ENCODE assay signal across 24 cellular contexts in the genomic region with DNA sequence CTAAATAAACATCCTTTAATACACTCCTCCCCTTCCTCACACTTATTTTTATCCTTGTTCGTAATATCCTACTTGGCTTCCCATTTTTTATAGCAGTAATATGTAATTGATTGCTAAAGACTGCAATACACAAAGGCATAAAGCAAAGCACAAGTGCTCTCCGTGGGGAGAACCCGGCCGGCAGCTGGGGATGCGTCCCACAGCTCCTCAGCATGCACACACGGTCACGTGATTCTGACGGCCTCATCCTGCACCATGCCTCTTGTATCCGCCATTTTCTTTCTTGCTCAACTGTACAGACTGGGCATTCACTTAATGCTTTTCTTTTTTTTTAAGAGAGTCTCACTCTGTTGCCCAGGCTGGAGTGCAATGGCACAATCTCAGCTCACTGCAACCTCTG. TPM values are rescaled to one million over a fixed set of nuclear protein-coding genes. Genes with fewer than 3 reads are reported as not detected.
DNase-seq lines count a peak whose midpoint lies in the region; ATAC-seq and TF ChIP-seq lines count a peak whose summit lies in the region.
"Had no signal": no experiment of that assay in that cellular context is flagged by ENCODE, and none has a peak within 500 bp of the region (broad histone marks: within the 10 kb centered on the region; RNA-seq: fewer than 3 reads in every experiment).

No MANE protein-coding gene starts in this region.

- H3K27ac ChIP-seq in naive thymus-derived CD4-positive, alpha-beta T cell (ENCODE audit: low read depth, low read length) = no peak overlapping the region
- H3K27ac ChIP-seq in psoas muscle (no peak overlapping the region), PC-9 (no peak overlapping the region)
- H3K27ac ChIP-seq: BLaER1, foreskin keratinocyte, left lung, upper lobe of right lung had no signal

- no peaks in the 10 kb centered on the region for H3K27me3 Mint-ChIP-seq in activated naive CD4-positive, alpha-beta T cell treated with anti-CD3 and anti-CD28 coated beads, Interleukin-2, amount 50 U/mL, for 24 hours
- no peaks in the 10 kb centered on the region for H3K27me3 Mint-ChIP-seq in activated T-helper 17 cell treated with anti-CD3 and anti-CD28 coated beads, Interleukin-2, amount 50 U/mL, for 72 hours
- H3K27me3 Mint-ChIP-seq in naive thymus-derived CD4-positive, alpha-beta T cell = no peaks in the 10 kb centered on the region
- H3K27me3 Mint-ChIP-seq in type B pancreatic cell = no peaks in the 10 kb centered on the region

- TF ChIP-seq POLR2A in GM18505 (IDR thresholded peaks at IDR 0.05; ENCODE audit: borderline replicate concordance, extremely low read depth, insufficient read depth, insufficient read length) = no peak

- H3K9me3 Mint-ChIP-seq in activated naive CD4-positive, alpha-beta T cell treated with anti-CD3 and anti-CD28 coated beads, Interleukin-2, amount 50 U/mL, for 24 hours = no peaks in the 10 kb centered on the region
- H3K9me3 Mint-ChIP-seq in activated T-helper 17 cell treated with anti-CD3 and anti-CD28 coated beads, Interleukin-2, amount 50 U/mL, for 72 hours = no peaks in the 10 kb centered on the region
- no peaks in the 10 kb centered on the region for H3K9me3 Mint-ChIP-seq in naive thymus-derived CD4-positive, alpha-beta T cell
- no peaks in the 10 kb centered on the region for H3K9me3 Mint-ChIP-seq in type B pancreatic cell
- H3K9me3 Mint-ChIP-seq: activated naive CD4-positive, alpha-beta T cell treated with anti-CD3 and anti-CD28 coated beads, Interleukin-2, amount 50 U/mL, for 72 hours; activated T-cell treated with anti-CD3 and anti-CD28 coated beads, Interleukin-2, amount 50 U/mL, for 4 hours had no signal

- CTCF ChIA-PET in naive thymus-derived CD4-positive, alpha-beta T cell (lab: Charles Lee) = no interaction called here
- CTCF ChIA-PET in PC-9 (lab: Charles Lee) = interaction anchor here (0.6 kb wide), 1 partner anchor 37 kb away, joined by 3 read pairs; no protein-coding TSS in a partner anchor

- POLR2A ChIA-PET in naive thymus-derived CD4-positive, alpha-beta T cell (lab: Charles Lee) = interaction anchor here (4.2 kb wide), 1 partner anchor 107 kb away, joined by 18 read pairs; a partner anchor contains a TSS
- POLR2A ChIA-PET in PC-9 (lab: Charles Lee; ENCODE audit: unreplicated experiment) = no interaction called here

- no peaks in the 10 kb centered on the region for H3K27me3 ChIP-seq in naive thymus-derived CD4-positive, alpha-beta T cell (ENCODE audit: control insufficient read depth in 2 of 2, insufficient read depth in 2 of 2, low read length in 2 of 2)
- H3K27me3 ChIP-seq in psoas muscle (ENCODE audit: insufficient read depth in 3 of 3, low read length in 2 of 3) = no peaks in the 10 kb centered on the region
- no peaks in the 10 kb centered on the region for H3K27me3 ChIP-seq in PC-9 (ENCODE audit: insufficient read depth, low read depth)
- H3K27me3 ChIP-seq: BLaER1, foreskin keratinocyte, left lung, right lobe of liver, upper lobe of right lung had no signal

- intact Hi-C loops in naive thymus-derived CD4-positive, alpha-beta T cell (cut with micrococcal nuclease) = loop anchor here (5.0 to 10.0 kb wide), 2 partner anchors 651 to 1877 kb away; a partner anchor contains a TSS
- intact Hi-C loops in psoas muscle (cut with DNase I) (loop anchor here in 1 of 2 donors (5.0 kb wide), 1 partner anchor 34 kb away; no protein-coding TSS in a partner anchor), PC-9 (cut with micrococcal nuclease; ENCODE audit: unreplicated experiment) (no loop called here)

- peaks cover 0 to 19% (median 2%) of the 10 kb centered on the region in 3 experiments for H3K36me3 ChIP-seq in naive thymus-derived CD4-positive, alpha-beta T cell (ENCODE audit: control insufficient read depth in 2 of 3, insufficient read depth in 3 of 3, low read length in 3 of 3)
- H3K36me3 ChIP-seq in psoas muscle (ENCODE audit: insufficient read depth in 1 of 2, low read depth in 1 of 2) (peaks cover 0 to 48% of the 10 kb centered on the region in 2 donors), PC-9 (ENCODE audit: low read depth) (no peaks in the 10 kb centered on the region)

- H4K20me1 ChIP-seq in PC-9 (ENCODE audit: insufficient read depth) = no peaks in the 10 kb centered on the region

- H3F3A ChIP-seq in PC-9 (ENCODE audit: insufficient read depth, low read depth) = peaks cover 18% of the 10 kb centered on the region; the same call in 1 of the 2 replicates

- 87 to 89% (median 88%) methylated on average over 9 of the region's 9 CpGs for WGBS in psoas muscle, 3 donors

- no peak overlapping the region for H3K27ac Mint-ChIP-seq in activated naive CD4-positive, alpha-beta T cell treated with anti-CD3 and anti-CD28 coated beads, Interleukin-2, amount 50 U/mL, for 24 hours
- no peak overlapping the region for H3K27ac Mint-ChIP-seq in activated T-helper 17 cell treated with anti-CD3 and anti-CD28 coated beads, Interleukin-2, amount 50 U/mL, for 72 hours
- H3K27ac Mint-ChIP-seq in naive thymus-derived CD4-positive, alpha-beta T cell = peak overlapping the region in 5 of 9 donors; percentile 19 to 69 (median 25)
- no peak overlapping the region for H3K27ac Mint-ChIP-seq in type B pancreatic cell
- H3K27ac Mint-ChIP-seq: activated naive CD4-positive, alpha-beta T cell treated with anti-CD3 and anti-CD28 coated beads, Interleukin-2, amount 50 U/mL, for 72 hours had no signal

- H3K4me2 ChIP-seq in PC-9 = no peak overlapping the region
- H3K4me2 ChIP-seq: BLaER1, SK-N-SH had no signal

- DNase-seq in activated naive CD4-positive, alpha-beta T cell treated with Interleukin-2 at 50 U/mL for 16 hours = no peak
- no peak for DNase-seq in naive thymus-derived CD4-positive, alpha-beta T cell
- DNase-seq in type B pancreatic cell (ENCODE audit: extremely low spot score, unreplicated experiment) = no peak
- no peak for DNase-seq in psoas muscle
- no peak for DNase-seq in PC-9
- DNase-seq: activated T-cell treated with anti-CD3 and anti-CD28 coated beads, Interleukin-2, amount 50 U/mL, for 4 hours; effector CD4-positive, alpha-beta T cell; foreskin keratinocyte; left lung; NCI-H1105 treated with DMSO at 0.1 percent for 48 hours; NCI-H2081 treated with DMSO at 0.1 percent for 48 hours; NCI-H524 treated with DMSO at 0.1 percent for 48 hours; occipital lobe; RPMI8226; stimulated activated CD8-positive, alpha-beta memory T cell treated with anti-CD3 and anti-CD28 coated beads, Interleukin-4, amount 100 ng/mL, for 48 hours; T1000; upper lobe of right lung had no signal

- H3K9me3 ChIP-seq in naive thymus-derived CD4-positive, alpha-beta T cell (ENCODE audit: control insufficient read depth in 2 of 3, low read length in 3 of 3) = no peaks in the 10 kb centered on the region
- H3K9me3 ChIP-seq in psoas muscle (no peaks in the 10 kb centered on the region), PC-9 (ENCODE audit: insufficient read depth, low read depth) (no peaks in the 10 kb centered on the region)
- H3K9me3 ChIP-seq: BLaER1, left lung, right lobe of liver, SK-N-SH, upper lobe of right lung had no signal

- no peak overlapping the region for H2AFZ ChIP-seq in PC-9

- TF ChIP-seq CTCF in type B pancreatic cell (conservative IDR thresholded peaks at IDR 0.05) (no peak), psoas muscle (IDR thresholded peaks at IDR 0.05) (no peak), PC-9 (conservative IDR thresholded peaks at IDR 0.05) (no peak)

- no TSS peak for BruUV-seq in PC-9 (replicated peaks; lab: Mats Ljungman, UMichigan)

- peaks cover 5 to 7% of the 10 kb centered on the region in 2 donors for H3K4me1 ChIP-seq in naive thymus-derived CD4-positive, alpha-beta T cell (ENCODE audit: control insufficient read depth in 2 of 2, insufficient read depth in 2 of 2, low read length in 2 of 2)
- peaks cover 8% of the 10 kb centered on the region for H3K4me1 ChIP-seq in psoas muscle
- H3K4me1 ChIP-seq in PC-9 (replicated peaks; ENCODE audit: insufficient read depth) = peaks cover 10% of the 10 kb centered on the region
- H3K4me1 ChIP-seq: foreskin keratinocyte had no signal

- no peaks in the 10 kb centered on the region for H3K79me2 ChIP-seq in PC-9 (ENCODE audit: low read depth)

- H3K4me3 ChIP-seq in naive thymus-derived CD4-positive, alpha-beta T cell (ENCODE audit: low read length) = no peak overlapping the region
- H3K4me3 ChIP-seq in psoas muscle = no peak overlapping the region
- no peak overlapping the region for H3K4me3 ChIP-seq in PC-9
- H3K4me3 ChIP-seq: BLaER1, left lung, right lobe of liver, upper lobe of right lung had no signal

- peak overlapping the region; percentile 44 for H3K4me3 Mint-ChIP-seq in activated naive CD4-positive, alpha-beta T cell treated with anti-CD3 and anti-CD28 coated beads, Interleukin-2, amount 50 U/mL, for 24 hours
- peak overlapping the region; percentile 23 for H3K4me3 Mint-ChIP-seq in activated T-helper 17 cell treated with anti-CD3 and anti-CD28 coated beads, Interleukin-2, amount 50 U/mL, for 72 hours
- H3K4me3 Mint-ChIP-seq in naive thymus-derived CD4-positive, alpha-beta T cell = peak overlapping the region in 8 of 10 donors; percentile 10 to 73 (median 42)
- peak overlapping the region; percentile 78 for H3K4me3 Mint-ChIP-seq in type B pancreatic cell

- H3K4me1 Mint-ChIP-seq in activated naive CD4-positive, alpha-beta T cell treated with anti-CD3 and anti-CD28 coated beads, Interleukin-2, amount 50 U/mL, for 24 hours = peaks cover 16% of the 10 kb centered on the region
- H3K4me1 Mint-ChIP-seq in activated T-helper 17 cell treated with anti-CD3 and anti-CD28 coated beads, Interleukin-2, amount 50 U/mL, for 72 hours = peaks cover 4% of the 10 kb centered on the region
- peaks cover 0 to 21% (median 11%) of the 10 kb centered on the region in 7 donors for H3K4me1 Mint-ChIP-seq in naive thymus-derived CD4-positive, alpha-beta T cell
- no peaks in the 10 kb centered on the region for H3K4me1 Mint-ChIP-seq in type B pancreatic cell (ENCODE audit: unreplicated experiment)

- peaks cover under 1% of the 10 kb centered on the region for H3K36me3 Mint-ChIP-seq in activated naive CD4-positive, alpha-beta T cell treated with anti-CD3 and anti-CD28 coated beads, Interleukin-2, amount 50 U/mL, for 24 hours
- H3K36me3 Mint-ChIP-seq in activated T-helper 17 cell treated with anti-CD3 and anti-CD28 coated beads, Interleukin-2, amount 50 U/mL, for 72 hours (ENCODE audit: low read depth) = peaks cover 25% of the 10 kb centered on the region
- peaks cover 0 to 13% (median 2%) of the 10 kb centered on the region in 5 donors for H3K36me3 Mint-ChIP-seq in naive thymus-derived CD4-positive, alpha-beta T cell
- H3K36me3 Mint-ChIP-seq in type B pancreatic cell = peaks cover 3% of the 10 kb centered on the region

- no peaks in the 10 kb centered on the region for H3K9me2 ChIP-seq in PC-9 (ENCODE audit: insufficient read depth)
- H3K9me2 ChIP-seq: SK-N-SH had no signal

- no peak for ATAC-seq in activated T-helper 17 cell treated with anti-CD3 and anti-CD28 coated beads, Interleukin-2, amount 50 U/mL, for 72 hours (replicated peaks)
- no peak for ATAC-seq in naive thymus-derived CD4-positive, alpha-beta T cell
- ATAC-seq in psoas muscle (no peak), GM18505 (IDR thresholded peaks at IDR 0.05; ENCODE audit: unreplicated experiment) (no peak)
- ATAC-seq: activated naive CD4-positive, alpha-beta T cell treated with anti-CD3 and anti-CD28 coated beads, Interleukin-2, amount 50 U/mL, for 72 hours; activated T-cell treated with anti-CD3 and anti-CD28 coated beads, Interleukin-2, amount 50 U/mL, for 4 hours; foreskin keratinocyte; left lung; upper lobe of right lung had no signal

RNA-seq across cellular contexts. Expression of a gene that starts 2.8 kb away (rescaled TPM):
- total RNA-seq in activated T-helper 17 cell treated with anti-CD3 and anti-CD28 coated beads, Interleukin-2, amount 50 U/mL, for 72 hours = 10 to 100 TPM in 1 of 2 donors, 1 to 10 TPM in 1; 8.5 to 12.5 TPM
- 10 to 100 TPM in 3 of 5 experiments, 1 to 10 TPM in 2; 8.3 to 19.3 (median 12.7) TPM for total RNA-seq in naive thymus-derived CD4-positive, alpha-beta T cell
- 10 to 100 TPM; 22.1 to 28.1 TPM for polyA plus RNA-seq in naive thymus-derived CD4-positive, alpha-beta T cell
- total RNA-seq in type B pancreatic cell (ENCODE audit: low replicate concordance) = 17.0 and 24.0 TPM in 2 replicates
- 1 to 10 TPM; 2.4 to 4.3 (median 4.2) TPM for total RNA-seq in psoas muscle
- polyA plus RNA-seq in psoas muscle = 1 to 10 TPM; 1.2 to 8.7 (median 2.7) TPM
- total RNA-seq in PC-9 (2021) = 23.7 and 26.2 TPM in 2 replicates

RNA-seq across cellular contexts. Expression of a gene that starts 36.0 kb away (rescaled TPM):
- total RNA-seq in activated T-helper 17 cell treated with anti-CD3 and anti-CD28 coated beads, Interleukin-2, amount 50 U/mL, for 72 hours = 1 to 10 TPM; 7.0 to 7.3 TPM
- total RNA-seq in naive thymus-derived CD4-positive, alpha-beta T cell = 10 to 100 TPM in 1 of 5 experiments, 1 to 10 TPM in 4; 1.9 to 14.4 (median 3.2) TPM
- under 1 TPM; 0.18 to 0.31 TPM for polyA plus RNA-seq in naive thymus-derived CD4-positive, alpha-beta T cell
- total RNA-seq in type B pancreatic cell (ENCODE audit: low replicate concordance) = 39.4 and 54.3 TPM in 2 replicates
- 1 to 10 TPM; 1.3 to 2.9 (median 1.8) TPM for total RNA-seq in psoas muscle
- 1 to 10 TPM in 1 of 3 donors, under 1 TPM in 2; 0.70 to 1.8 (median 0.73) TPM for polyA plus RNA-seq in psoas muscle
- total RNA-seq in PC-9 (2021) = 36.0 and 36.5 TPM in 2 replicates

RNA-seq across cellular contexts. Expression of a gene that starts 39.8 kb away (rescaled TPM):
- 10 to 100 TPM in 1 of 2 donors, 1 to 10 TPM in 1; 8.4 to 10.6 TPM for total RNA-seq in activated T-helper 17 cell treated with anti-CD3 and anti-CD28 coated beads, Interleukin-2, amount 50 U/mL, for 72 hours
- 10 to 100 TPM; 29.0 to 49.7 (median 40.4) TPM for total RNA-seq in naive thymus-derived CD4-positive, alpha-beta T cell
- polyA plus RNA-seq in naive thymus-derived CD4-positive, alpha-beta T cell = 10 to 100 TPM; 12.4 to 36.4 TPM
- total RNA-seq in type B pancreatic cell (ENCODE audit: low replicate concordance) (59.8 and 72.4 TPM in 2 replicates), psoas muscle (10 to 100 TPM; 21.7 to 28.2 (median 24.8) TPM), PC-9 (2021) (47.3 and 64.0 TPM in 2 replicates)
- 10 to 100 TPM in 1 of 3 donors, 1 to 10 TPM in 2; 7.5 to 16.5 (median 8.6) TPM for polyA plus RNA-seq in psoas muscle

Comparison
In these comparisons a context has a peak if more than half of its experiments do, and no peak if none do; other contexts are left out.
1. H3K27ac Mint-ChIP-seq: peak in naive thymus-derived CD4-positive, alpha-beta T cell (5 of 9); none in activated naive CD4-positive, alpha-beta T cell treated with anti-CD3 and anti-CD28 coated beads, Interleukin-2, amount 50 U/mL, for 24 hours (single experiment), activated T-helper 17 cell treated with anti-CD3 and anti-CD28 coated beads, Interleukin-2, amount 50 U/mL, for 72 hours (single experiment) and type B pancreatic cell (single experiment).
2. H3K4me3 Mint-ChIP-seq: peak in every context shown above with its lines; median percentile 78 in type B pancreatic cell; 44 in activated naive CD4-positive, alpha-beta T cell treated with anti-CD3 and anti-CD28 coated beads, Interleukin-2, amount 50 U/mL, for 24 hours; 42 in naive thymus-derived CD4-positive, alpha-beta T cell; 23 in activated T-helper 17 cell treated with anti-CD3 and anti-CD28 coated beads, Interleukin-2, amount 50 U/mL, for 72 hours.